8 cellular contexts compared by ENCODE assay signal in genomic region chr15:39887832-39888231, GRCh38. TPM values are rescaled to one million over a fixed set of nuclear protein-coding genes. Genes with fewer than 3 reads are reported as not detected.
DNase-seq lines count a peak whose midpoint lies in the region; ATAC-seq, FAIRE-seq and TF ChIP-seq lines count a peak whose summit lies in the region.

No MANE protein-coding gene starts in this region.

- H3K27me3 Mint-ChIP-seq in activated CD4-positive, alpha-beta T cell treated with anti-CD3 and anti-CD28 coated beads for 36 hours = peaks cover 8% of the 10 kb centered on the region

- CTCF ChIA-PET in activated CD4-positive, alpha-beta T cell treated with anti-CD3 and anti-CD28 coated beads for 36 hours (lab: Charles Lee) = interaction anchor here (1.5 to 1.6 kb wide), 2 partner anchors 85 to 386 kb away, joined by 5 read pairs; no protein-coding TSS in a partner anchor

- TF ChIP-seq CTCF in fibroblast of villous mesenchyme (IDR thresholded peaks at IDR 0.05; ENCODE audit: insufficient read depth, low read depth, low read length) = peak; percentile 50

- H3K4me3 ChIP-seq in fibroblast of villous mesenchyme (ENCODE audit: low read depth, low read length) = no peak overlapping the region

- FAIRE-seq in RCC 7860 (lab: Jason Lieb, UNC) = no peak

- peak; percentile 20 for DNase-seq in activated CD4-positive, alpha-beta T cell treated with anti-CD3 and anti-CD28 coated beads for 36 hours
- no peak for DNase-seq in activated CD4-positive, alpha-beta T cell treated with anti-CD3 and anti-CD28 coated beads, Interleukin-2, amount 50 U/mL, for 1 hour
- DNase-seq in RCC 7860 (ENCODE audit: low spot score) (peak; percentile 19), fibroblast of villous mesenchyme (ENCODE audit: low read depth) (peak; percentile 73), smooth muscle cell of the brain vasculature (ENCODE audit: low read depth, low spot score) (peak; percentile 28), T1000 (lab: John Stamatoyannopoulos, UW) (no peak)
- DNase-seq in activated CD4-positive, CD25-positive, alpha-beta regulatory T cell treated with anti-CD3 and anti-CD28 coated beads, Interleukin-2, amount 50 U/mL, for 72 hours = no peak

- no peaks in the 10 kb centered on the region for H3K36me3 Mint-ChIP-seq in activated CD4-positive, alpha-beta T cell treated with anti-CD3 and anti-CD28 coated beads for 36 hours (ENCODE audit: low read depth)

- POLR2A ChIA-PET in activated CD4-positive, alpha-beta T cell treated with anti-CD3 and anti-CD28 coated beads for 36 hours (lab: Charles Lee) = interaction anchor here (0.7 kb wide), 1 partner anchor 55 kb away, joined by 6 read pairs; no protein-coding TSS in a partner anchor

- H3K4me1 Mint-ChIP-seq in activated CD4-positive, alpha-beta T cell treated with anti-CD3 and anti-CD28 coated beads for 36 hours = no peaks in the 10 kb centered on the region

- intact Hi-C loops in activated CD4-positive, alpha-beta T cell treated with anti-CD3 and anti-CD28 coated beads for 36 hours (cut with DNase I, micrococcal nuclease) = no loop called here

- ATAC-seq in activated CD4-positive, alpha-beta T cell treated with anti-CD3 and anti-CD28 coated beads for 36 hours = no peak
- no peak for ATAC-seq in GM18873 (IDR thresholded peaks at IDR 0.05; ENCODE audit: low FRiP score, unreplicated experiment)

- no peaks in the 10 kb centered on the region for H3K9me3 Mint-ChIP-seq in activated CD4-positive, alpha-beta T cell treated with anti-CD3 and anti-CD28 coated beads for 36 hours (ENCODE audit: low read depth)

- H3K4me3 Mint-ChIP-seq in activated CD4-positive, alpha-beta T cell treated with anti-CD3 and anti-CD28 coated beads for 36 hours = no peak overlapping the region

- no peak overlapping the region for H3K27ac Mint-ChIP-seq in activated CD4-positive, alpha-beta T cell treated with anti-CD3 and anti-CD28 coated beads for 36 hours

RNA-seq across cellular contexts. Expression of gene GPR176, which starts 32.2 kb away (rescaled TPM):
- total RNA-seq in activated CD4-positive, alpha-beta T cell treated with anti-CD3 and anti-CD28 coated beads for 36 hours = under 1 TPM; 0.14 to 0.30 TPM
- 111 and 120 TPM in 2 replicates for total RNA-seq in fibroblast of villous mesenchyme

RNA-seq across cellular contexts. Expression of gene EIF2AK4, which starts 46.1 kb away (rescaled TPM):
- total RNA-seq in activated CD4-positive, alpha-beta T cell treated with anti-CD3 and anti-CD28 coated beads for 36 hours = 10 to 100 TPM; 40.8 TPM
- 70.2 and 104 TPM in 2 replicates for total RNA-seq in fibroblast of villous mesenchyme

Comparison
In these comparisons a context has a peak if more than half of its experiments do, and no peak if none do; other contexts are left out.
1. DNase-seq: peak in activated CD4-positive, alpha-beta T cell treated with anti-CD3 and anti-CD28 coated beads for 36 hours (single experiment), RCC 7860 (single experiment), fibroblast of villous mesenchyme (single experiment) and smooth muscle cell of the brain vasculature (single experiment); none in activated CD4-positive, alpha-beta T cell treated with anti-CD3 and anti-CD28 coated beads, Interleukin-2, amount 50 U/mL, for 1 hour (single experiment), T1000 (single experiment) and activated CD4-positive, CD25-positive, alpha-beta regulatory T cell treated with anti-CD3 and anti-CD28 coated beads, Interleukin-2, amount 50 U/mL, for 72 hours (single experiment).
2. RNA of gene GPR176, which starts 32.2 kb away (total RNA-seq): 111 to 120 TPM in fibroblast of villous mesenchyme; 0.14 to 0.30 TPM in activated CD4-positive, alpha-beta T cell treated with anti-CD3 and anti-CD28 coated beads for 36 hours; every median in the first group is over 10 times any median in the second.